1 cellular context compared by ENCODE assay signal in genomic region chr6:29752451-29753308, GRCh38.
TF ChIP-seq lines count a peak whose summit lies in the region.

No MANE protein-coding gene starts in this region.

TF ChIP-seq in K562, 482 proteins besides CTCF, POLR2A, EP300 and RAD21 (continued from another document and continues in another):
- TF ChIP-seq SAFB (IDR thresholded peaks at IDR 0.05; ENCODE audit: borderline replicate concordance, low read depth, low read length) (peak; percentile 41; the same call in 1 of the 2 replicates), ZNF239 (CRISPR knock-in tag; IDR thresholded peaks at IDR 0.05) (no peak), CREM (IDR thresholded peaks at IDR 0.05; ENCODE audit: low read depth) (peak; percentile 96), NR3C1 (CRISPR knock-in tag; IDR thresholded peaks at IDR 0.05) (no peak), CBX3 (IDR thresholded peaks at IDR 0.05; ENCODE audit: borderline replicate concordance in 1 of 2, low read length in 2 of 2) (peak in 1 of 2 experiments; percentile 74; a peak in 2 of 3 replicates), LCOR (CRISPR knock-in tag; IDR thresholded peaks at IDR 0.05) (peak; percentile 99), KLF13 (tag; IDR thresholded peaks at IDR 0.05; ENCODE audit: borderline replicate concordance, low read depth) (0 out of 2 replicates have a peak, but pooled peaks have one; percentile 39), FOXP4 (CRISPR knock-in tag; IDR thresholded peaks at IDR 0.05; ENCODE audit: borderline replicate concordance) (no peak), GTF2B (IDR thresholded peaks at IDR 0.05; ENCODE audit: extremely low read depth, insufficient read length) (no peak), POLR2G (IDR thresholded peaks at IDR 0.05; ENCODE audit: low read depth, low read length) (peak; percentile 86), SMARCA5 (IDR thresholded peaks at IDR 0.05) (peak; percentile 56; the same call in 1 of the 2 replicates), ZNF512 (tag; IDR thresholded peaks at IDR 0.05) (no peak), CBX5 (IDR thresholded peaks at IDR 0.05; ENCODE audit: borderline replicate concordance, low read depth) (peak; percentile 75; the same call in 1 of the 2 replicates), MEF2A (IDR thresholded peaks at IDR 0.05; ENCODE audit: control insufficient read depth, low read depth, low read length) (no peak), RREB1 (CRISPR knock-in tag; IDR thresholded peaks at IDR 0.05) (peak; percentile 89), BHLHE40 (IDR thresholded peaks at IDR 0.05; ENCODE audit: low read length) (peak; percentile 35; the same call in 1 of the 2 replicates), U2AF2 (optimal IDR thresholded peaks at IDR 0.05; ENCODE audit: low read depth, low read length) (no peak), RBBP5 (IDR thresholded peaks at IDR 0.05; ENCODE audit: borderline replicate concordance, insufficient read depth, low read length, poor library complexity, severe bottlenecking) (peak; percentile 82), ZNF445 (CRISPR knock-in tag; IDR thresholded peaks at IDR 0.05; ENCODE audit: low read depth) (no peak), ZNF174 (CRISPR knock-in tag; IDR thresholded peaks at IDR 0.05) (no peak), LEF1 (IDR thresholded peaks at IDR 0.05) (peak; percentile 27; the same call in 1 of the 2 replicates), ZNF589 (CRISPR knock-in tag; IDR thresholded peaks at IDR 0.05; ENCODE audit: low read depth) (no peak), SMAD2 (IDR thresholded peaks at IDR 0.05; ENCODE audit: low read depth, low read length) (no peak), JUN (IDR thresholded peaks at IDR 0.05; ENCODE audit: borderline replicate concordance, low read depth, low read length) (peak; percentile 75; the same call in 1 of the 2 replicates), JUN (CRISPR knock-in tag; IDR thresholded peaks at IDR 0.05; ENCODE audit: borderline replicate concordance) (no peak), ZNF384 (IDR thresholded peaks at IDR 0.05; ENCODE audit: low read depth, low read length) (no peak), ESRRA (IDR thresholded peaks at IDR 0.05; ENCODE audit: borderline replicate concordance, low read depth) (no peak; the same call in 1 of the 2 replicates), THRA (IDR thresholded peaks at IDR 0.05) (no peak), SMARCB1 (IDR thresholded peaks at IDR 0.05; ENCODE audit: insufficient read length, low read depth) (no peak), MAX (CRISPR knock-in tag; IDR thresholded peaks at IDR 0.05) (peak; percentile 69), SMAD3 (CRISPR knock-in tag; conservative IDR thresholded peaks at IDR 0.05) (0 out of 2 replicates have a peak, but pooled peaks have one; percentile 30), BCOR (IDR thresholded peaks at IDR 0.05) (peak; percentile 73), MTA3 (IDR thresholded peaks at IDR 0.05; ENCODE audit: borderline replicate concordance) (peak; percentile 56), SFPQ (IDR thresholded peaks at IDR 0.05; ENCODE audit: low read depth, low read length) (no peak), HDAC6 (IDR thresholded peaks at IDR 0.05; ENCODE audit: low read depth, low read length) (peak; percentile 19; the same call in 1 of the 2 replicates), ZNF12 (CRISPR knock-in tag; IDR thresholded peaks at IDR 0.05) (no peak), OTX1 (CRISPR knock-in tag; IDR thresholded peaks at IDR 0.05) (0 out of 2 replicates have a peak, but pooled peaks have one; percentile 22), TFAP4 (CRISPR knock-in tag; IDR thresholded peaks at IDR 0.05; ENCODE audit: borderline replicate concordance) (peak; percentile 78), ZKSCAN1 (IDR thresholded peaks at IDR 0.05; ENCODE audit: low read depth, low read length) (no peak), FOXA3 (CRISPR knock-in tag; conservative IDR thresholded peaks at IDR 0.05 in 1 of 2, IDR thresholded peaks at IDR 0.05 in 1 of 2) (no peak), ZKSCAN8 (CRISPR knock-in tag; IDR thresholded peaks at IDR 0.05) (no peak), PRPF4 (IDR thresholded peaks at IDR 0.05; ENCODE audit: insufficient read depth, low read depth, low read length, poor library complexity, severe bottlenecking) (no peak), CLOCK (CRISPR knock-in tag; IDR thresholded peaks at IDR 0.05; ENCODE audit: borderline replicate concordance) (no peak), BMI1 (IDR thresholded peaks at IDR 0.05; ENCODE audit: low read length) (peak; percentile 44; the same call in 1 of the 2 replicates), MTA1 (IDR thresholded peaks at IDR 0.05; ENCODE audit: borderline replicate concordance) (0 out of 2 replicates have a peak, but pooled peaks have one; percentile 20), MED1 (CRISPR knock-in tag; IDR thresholded peaks at IDR 0.05; ENCODE audit: borderline replicate concordance) (no peak), RB1 (IDR thresholded peaks at IDR 0.05; ENCODE audit: low read depth) (peak; percentile 94), CXXC5 (CRISPR knock-in tag; IDR thresholded peaks at IDR 0.05) (peak; percentile 76), SOX6 (IDR thresholded peaks at IDR 0.05) (peak; percentile 56; the same call in 1 of the 2 replicates)
